14 cellular contexts compared by ENCODE assay signal in genomic region chr6:71908162-71908765, GRCh38. TPM values are rescaled to one million over a fixed set of nuclear protein-coding genes. Genes with fewer than 3 reads are reported as not detected.
DNase-seq lines count a peak whose midpoint lies in the region; ATAC-seq, FAIRE-seq and TF ChIP-seq lines count a peak whose summit lies in the region.
"Had no signal": no experiment of that assay in that cellular context is flagged by ENCODE, and none has a peak within 500 bp of the region (broad histone marks: within the 10 kb centered on the region; RNA-seq: fewer than 3 reads in every experiment).

No MANE protein-coding gene starts in this region.

- no peak for FAIRE-seq in GM12892 (lab: Jason Lieb, UNC)
- FAIRE-seq: G401.6 had no signal

- no peak for DNase-seq in stimulated activated naive CD4-positive, alpha-beta T cell (lab: John Stamatoyannopoulos, UW)
- DNase-seq in GM12892 (ENCODE audit: insufficient read length) (no peak), NCI-H2171 treated with DMSO at 0.1 percent for 48 hours (lab: John Stamatoyannopoulos, UW) (no peak), RPMI8226 (no peak)
- DNase-seq: activated naive CD4-positive, alpha-beta T cell treated with Interleukin-2 at 50 U/mL for 16 hours; Kasumi-1; NCI-H146; SW 1271 had no signal

- peak; percentile 43 for ATAC-seq in GM18498 (IDR thresholded peaks at IDR 0.05; ENCODE audit: unreplicated experiment)
- peak; percentile 56 for ATAC-seq in GM19328 (IDR thresholded peaks at IDR 0.05; ENCODE audit: unreplicated experiment)
- ATAC-seq in HG02759 (IDR thresholded peaks at IDR 0.05; ENCODE audit: unreplicated experiment): peak; percentile 87
- ATAC-seq in HG03442 (IDR thresholded peaks at IDR 0.05; ENCODE audit: unreplicated experiment): peak; percentile 89
- ATAC-seq: WTC11 had no signal

- TF ChIP-seq POLR2A in GM12892 (IDR thresholded peaks at IDR 0.05; ENCODE audit: low read depth, low read length): no peak

RNA-seq across cellular contexts. Expression of gene RIMS1, which starts 21.9 kb away (rescaled TPM):
- polyA plus RNA-seq in GM12892 (2012; ENCODE audit: missing spikeins): 0.19 TPM
